ENCODE assay signal across 10 cellular contexts in genomic region chr22:30064172-30064571, GRCh38. TPM values are rescaled to one million over a fixed set of nuclear protein-coding genes. Genes with fewer than 3 reads are reported as not detected.
"Had no signal": no experiment of that assay in that cellular context is flagged by ENCODE, and none has a peak within 500 bp of the region (broad histone marks: within the 10 kb centered on the region; RNA-seq: fewer than 3 reads in every experiment).

No MANE protein-coding gene starts in this region.

- H2AFZ ChIP-seq: GM23338 had no signal

- H3K4me3 ChIP-seq: GM23338 had no signal

- H3K27ac ChIP-seq: HL-60 had no signal

- H3K4me2 ChIP-seq: GM23338 had no signal

- H3K4me3 Mint-ChIP-seq: GM23338, H9, HFFc6 had no signal

- H3K4me1 Mint-ChIP-seq: GM23338, H9 had no signal

- FAIRE-seq: H1, H54 had no signal

- ATAC-seq: GM23338 had no signal

- DNase-seq: H9, HCEC 1CT, HFFc6, IMR-90, KBM-7 had no signal

- H3K27ac Mint-ChIP-seq: GM23338, H9, HFFc6 had no signal

RNA-seq across cellular contexts. Expression of gene HORMAD2, which starts 16.1 kb away (rescaled TPM):
- total RNA-seq: GM23338, H1, H9, HFFc6, HT1080, IMR-90 had no signal
- polyA plus RNA-seq: IMR-90 had no signal
